In genomic region chr1:60111118-60111517, GRCh38 we compare ENCODE assay signal across 23 cellular contexts.
DNase-seq lines count a peak whose midpoint lies in the region; ATAC-seq and TF ChIP-seq lines count a peak whose summit lies in the region.
"Had no signal": no experiment of that assay in that cellular context is flagged by ENCODE, and none has a peak within 500 bp of the region (broad histone marks: within the 10 kb centered on the region; RNA-seq: fewer than 3 reads in every experiment).

No MANE protein-coding gene starts in this region.

- no peaks in the 10 kb centered on the region for H3K9me3 ChIP-seq in HEK293 (ENCODE audit: control insufficient read depth, insufficient read depth, low read depth, low read length)
- H3K9me3 ChIP-seq in Loucy (ENCODE audit: insufficient read depth, low read depth, low read length) = no peaks in the 10 kb centered on the region
- H3K9me3 ChIP-seq: BE2C had no signal

- ATAC-seq in stimulated activated naive B cell treated with anti-CD40 and anti-IgM and Interleukin-4, amounts not matched to agents 10 μg/mL and 1 μg/mL and 100 μg/mL, for 72 hours (replicated peaks) = no peak
- ATAC-seq in HG03457 (IDR thresholded peaks at IDR 0.05; ENCODE audit: unreplicated experiment) = no peak
- ATAC-seq in HG02763 (IDR thresholded peaks at IDR 0.05; ENCODE audit: unreplicated experiment) = no peak
- ATAC-seq: GM12878 had no signal

- no peaks in the 10 kb centered on the region for H3K9me2 ChIP-seq in Loucy (replicated peaks; ENCODE audit: low read depth, low read length)

- no peak overlapping the region for H3K27ac ChIP-seq in HEK293 (ENCODE audit: extremely low read depth, low read depth, low read length)
- H3K27ac ChIP-seq: BLaER1 had no signal

- no peaks in the 10 kb centered on the region for H3K27me3 ChIP-seq in Loucy (ENCODE audit: insufficient read depth, low read length, poor library complexity, severe bottlenecking)
- H3K27me3 ChIP-seq: BE2C, BLaER1 had no signal

- H3K79me2 ChIP-seq in Loucy (ENCODE audit: insufficient read depth, low read length) = no peaks in the 10 kb centered on the region

- CTCF ChIA-PET in HEK293 (lab: Yijun Ruan, JAX) = interaction anchor here (0.9 kb wide), 1 partner anchor 140 kb away, joined by 4 read pairs; no protein-coding TSS in a partner anchor

- H3K4me3 Mint-ChIP-seq in stimulated activated naive B cell treated with anti-CD40 and anti-IgM and Interleukin-4, amounts not matched to agents 10 μg/mL and 1 μg/mL and 100 μg/mL, for 72 hours = no peak overlapping the region
- H3K4me3 Mint-ChIP-seq: CD14-positive monocyte; CD4-positive, alpha-beta memory T cell; CD4-positive, CD25-positive, alpha-beta regulatory T cell; CD8-positive, alpha-beta memory T cell had no signal

- H3K4me2 ChIP-seq in Loucy (ENCODE audit: low read depth, low read length, poor library complexity, severe bottlenecking) = peak overlapping the region; percentile 57
- H3K4me2 ChIP-seq: BLaER1 had no signal

- no peaks in the 10 kb centered on the region for H3K4me1 Mint-ChIP-seq in stimulated activated naive B cell treated with anti-CD40 and anti-IgM and Interleukin-4, amounts not matched to agents 10 μg/mL and 1 μg/mL and 100 μg/mL, for 72 hours
- H3K4me1 Mint-ChIP-seq: CD14-positive monocyte; CD4-positive, alpha-beta memory T cell; CD4-positive, CD25-positive, alpha-beta regulatory T cell; CD8-positive, alpha-beta memory T cell had no signal

- H4K20me1 ChIP-seq in Loucy (ENCODE audit: insufficient read depth, low read length, poor library complexity, severe bottlenecking) = no peaks in the 10 kb centered on the region
- H4K20me1 ChIP-seq: BLaER1 had no signal

- H3K27ac Mint-ChIP-seq in stimulated activated naive B cell treated with anti-CD40 and anti-IgM and Interleukin-4, amounts not matched to agents 10 μg/mL and 1 μg/mL and 100 μg/mL, for 72 hours = peak overlapping the region; percentile 9
- H3K27ac Mint-ChIP-seq: CD14-positive monocyte; CD4-positive, alpha-beta memory T cell; CD4-positive, CD25-positive, alpha-beta regulatory T cell; CD8-positive, alpha-beta memory T cell had no signal

- H3K36me3 ChIP-seq in HEK293 (ENCODE audit: control insufficient read depth in 2 of 2, insufficient read depth in 1 of 2, low read length in 2 of 2) (no peaks in the 10 kb centered on the region), Loucy (ENCODE audit: insufficient read depth, low read length) (no peaks in the 10 kb centered on the region)
- H3K36me3 ChIP-seq: BE2C, BLaER1 had no signal

- TF ChIP-seq CTCF in HEK293 (tag by site-specific recombination; IDR thresholded peaks at IDR 0.05) = no peak
- TF ChIP-seq CTCF in Loucy (conservative IDR thresholded peaks at IDR 0.05; ENCODE audit: low read length) = no peak

- H3K4me1 ChIP-seq in HEK293 (ENCODE audit: control insufficient read depth, insufficient read depth, low read length) (no peaks in the 10 kb centered on the region), Loucy (ENCODE audit: insufficient read depth, low read length, poor library complexity, severe bottlenecking) (peaks cover 36% of the 10 kb centered on the region)
- H3K4me1 ChIP-seq: BE2C had no signal

- peaks cover 0 to 4% of the 10 kb centered on the region in 2 donors for H3K27me3 Mint-ChIP-seq in stimulated activated naive B cell treated with anti-CD40 and anti-IgM and Interleukin-4, amounts not matched to agents 10 μg/mL and 1 μg/mL and 100 μg/mL, for 72 hours
- H3K27me3 Mint-ChIP-seq: CD4-positive, alpha-beta memory T cell; CD4-positive, CD25-positive, alpha-beta regulatory T cell had no signal

- H2AFZ ChIP-seq in Loucy (ENCODE audit: low read length) = no peak overlapping the region

- no peaks in the 10 kb centered on the region for H3K9me3 Mint-ChIP-seq in stimulated activated naive B cell treated with anti-CD40 and anti-IgM and Interleukin-4, amounts not matched to agents 10 μg/mL and 1 μg/mL and 100 μg/mL, for 72 hours
- H3K9me3 Mint-ChIP-seq: CD14-positive monocyte had no signal

- H3F3A ChIP-seq in Loucy (ENCODE audit: low read depth) = no peaks in the 10 kb centered on the region

- H3K36me3 Mint-ChIP-seq in stimulated activated naive B cell treated with anti-CD40 and anti-IgM and Interleukin-4, amounts not matched to agents 10 μg/mL and 1 μg/mL and 100 μg/mL, for 72 hours = no peaks in the 10 kb centered on the region
- H3K36me3 Mint-ChIP-seq: CD14-positive monocyte; CD4-positive, alpha-beta memory T cell; CD4-positive, CD25-positive, alpha-beta regulatory T cell; CD8-positive, alpha-beta memory T cell had no signal

- POLR2A ChIA-PET in HEK293 (lab: Yijun Ruan, JAX) = no interaction called here

- H3K4me3 ChIP-seq in HEK293 (ENCODE audit: low read depth, low read length) = no peak overlapping the region
- H3K4me3 ChIP-seq in Loucy (ENCODE audit: low read length, poor library complexity, severe bottlenecking) = no peak overlapping the region
- H3K4me3 ChIP-seq: BLaER1, GM12878 had no signal

- H3K9ac ChIP-seq in Loucy (ENCODE audit: low read depth, low read length, poor library complexity, severe bottlenecking) = no peak overlapping the region
- H3K9ac ChIP-seq: BLaER1 had no signal

- no peak for DNase-seq in stimulated activated naive B cell treated with anti-CD40 and anti-IgM and Interleukin-4, amounts not matched to agents 10 μg/mL and 1 μg/mL and 100 μg/mL, for 72 hours
- DNase-seq: 8988T; ACHN; BE2C; C1 segment of cervical spinal cord; CD4-positive, alpha-beta memory T cell; CD4-positive, CD25-positive, alpha-beta regulatory T cell; CD8-positive, alpha-beta memory T cell; COR-L47; DMS 273 treated with DMSO at 0.1 percent for 48 hours; DMS153; DMS53; DMS79; DND-41; EL; GDM1 had no signal

TF ChIP-seq in HEK293, 187 proteins besides CTCF, POLR2A, EP300 and RAD21:
- TF ChIP-seq ZNF23 (tag by site-specific recombination; IDR thresholded peaks at IDR 0.05; ENCODE audit: borderline replicate concordance) (no peak), ZNF146 (tag by site-specific recombination; IDR thresholded peaks at IDR 0.05) (peak; percentile 82), ZNF580 (tag by site-specific recombination; IDR thresholded peaks at IDR 0.05) (no peak), GLIS1 (tag by site-specific recombination; IDR thresholded peaks at IDR 0.05) (no peak), TSHZ1 (tag by site-specific recombination; IDR thresholded peaks at IDR 0.05; ENCODE audit: borderline replicate concordance) (no peak), MYNN (tag by site-specific recombination; IDR thresholded peaks at IDR 0.05; ENCODE audit: borderline replicate concordance) (no peak), ZNF561 (tag by site-specific recombination; IDR thresholded peaks at IDR 0.05; ENCODE audit: borderline replicate concordance) (no peak), PRDM1 (tag by site-specific recombination; IDR thresholded peaks at IDR 0.05) (no peak), ZNF626 (tag by site-specific recombination; IDR thresholded peaks at IDR 0.05) (no peak)
